Comparison of ENCODE assay signal across 23 cellular contexts in the genomic region with DNA sequence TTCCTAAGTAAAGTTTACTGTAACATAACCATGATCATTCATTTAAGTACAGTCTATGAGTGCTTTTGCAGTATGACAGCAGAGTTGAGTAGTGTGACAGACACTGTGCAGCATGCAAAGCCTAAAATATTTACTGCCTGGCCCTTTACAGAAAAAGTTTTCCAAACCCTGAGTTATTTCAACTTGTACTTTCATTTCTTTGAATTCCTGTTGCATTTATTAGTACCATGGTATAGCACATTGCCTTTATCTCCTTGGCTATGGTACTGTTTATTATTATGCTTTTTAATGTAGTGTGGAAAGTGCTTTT.
"Had no signal": no experiment of that assay in that cellular context is flagged by ENCODE, and none has a peak within 500 bp of the region (broad histone marks: within the 10 kb centered on the region; RNA-seq: fewer than 3 reads in every experiment).

No MANE protein-coding gene starts in this region.

- H3K27me3 ChIP-seq: colonic mucosa, gastrocnemius medialis, tibial artery, uterus had no signal

- H3K36me3 Mint-ChIP-seq: immature natural killer cell had no signal

- H3K27me3 Mint-ChIP-seq: activated CD4-positive, alpha-beta memory T cell treated with anti-CD3 and anti-CD28 coated beads, Interleukin-2, amount 10 ng/mL, durations not matched to agents 7 days and 5 days; activated CD8-positive, alpha-beta memory T cell treated with anti-CD3 and anti-CD28 coated beads, Interleukin-2, amount 10 ng/mL, durations not matched to agents 7 days and 5 days; activated naive CD8-positive, alpha-beta T cell treated with anti-CD3 and anti-CD28 coated beads, Interleukin-2, amount 10 ng/mL, durations not matched to agents 7 days and 5 days; activated T-helper 17 cell treated with anti-CD3 and anti-CD28 coated beads, Interleukin-2, amount 50 U/mL, for 72 hours; central memory CD8-positive, alpha-beta T cell had no signal

- H3K9me3 Mint-ChIP-seq: activated CD4-positive, alpha-beta memory T cell treated with anti-CD3 and anti-CD28 coated beads, Interleukin-2, amount 10 ng/mL, durations not matched to agents 7 days and 5 days; activated naive CD8-positive, alpha-beta T cell treated with anti-CD3 and anti-CD28 coated beads, Interleukin-2, amount 10 ng/mL, durations not matched to agents 7 days and 5 days; activated T-helper 17 cell treated with anti-CD3 and anti-CD28 coated beads, Interleukin-2, amount 50 U/mL, for 72 hours; central memory CD8-positive, alpha-beta T cell; immature natural killer cell; nephron progenitor cell; T-helper 2 cell treated with Interferon-gamma antibody and Interleukin-4, amounts not matched to agents 5 μg/mL and 100 μg/mL, for 36 hours had no signal

- H3K27ac Mint-ChIP-seq: activated CD4-positive, alpha-beta memory T cell treated with anti-CD3 and anti-CD28 coated beads, Interleukin-2, amount 10 ng/mL, durations not matched to agents 7 days and 5 days; activated CD8-positive, alpha-beta memory T cell treated with anti-CD3 and anti-CD28 coated beads, Interleukin-2, amount 10 ng/mL, durations not matched to agents 7 days and 5 days; activated naive CD8-positive, alpha-beta T cell treated with anti-CD3 and anti-CD28 coated beads, Interleukin-2, amount 10 ng/mL, durations not matched to agents 7 days and 5 days; activated T-helper 17 cell treated with anti-CD3 and anti-CD28 coated beads, Interleukin-2, amount 50 U/mL, for 72 hours; immature natural killer cell; nephron progenitor cell; T-helper 2 cell treated with Interferon-gamma antibody and Interleukin-4, amounts not matched to agents 5 μg/mL and 100 μg/mL, for 36 hours had no signal

- DNase-seq: activated CD4-positive, alpha-beta memory T cell treated with anti-CD3 and anti-CD28 coated beads, Interleukin-2, amount 10 ng/mL, durations not matched to agents 7 days and 5 days; activated CD4-positive, alpha-beta T cell treated with anti-CD3 and anti-CD28 coated beads for 48 hours; activated CD4-positive, CD25-positive, alpha-beta regulatory T cell; activated CD8-positive, alpha-beta memory T cell treated with anti-CD3 and anti-CD28 coated beads, Interleukin-2, amount 10 ng/mL, durations not matched to agents 7 days and 5 days; activated naive CD4-positive, alpha-beta T cell; activated naive CD8-positive, alpha-beta T cell treated with anti-CD3 and anti-CD28 coated beads, Interleukin-2, amount 10 ng/mL, durations not matched to agents 7 days and 5 days; activated T-cell treated with anti-CD3 and anti-CD28 coated beads, Interleukin-2, amount 50 U/mL, for 1 hour; amygdala; gastrocnemius medialis; head of caudate nucleus; immature natural killer cell; nucleus accumbens; retina; stimulated activated naive CD8-positive, alpha-beta T cell treated with anti-CD3 and anti-CD28 coated beads, Interleukin-15, Interleukin-2, amounts not matched to agents 100 U/mL and 50 U/mL, for 24 hours; substantia nigra; tibial artery; uterus had no signal

- H3K4me3 ChIP-seq: colonic mucosa, gastrocnemius medialis, tibial artery, uterus had no signal

- H3K4me3 Mint-ChIP-seq: activated CD4-positive, alpha-beta memory T cell treated with anti-CD3 and anti-CD28 coated beads, Interleukin-2, amount 10 ng/mL, durations not matched to agents 7 days and 5 days; activated CD8-positive, alpha-beta memory T cell treated with anti-CD3 and anti-CD28 coated beads, Interleukin-2, amount 10 ng/mL, durations not matched to agents 7 days and 5 days; activated naive CD8-positive, alpha-beta T cell treated with anti-CD3 and anti-CD28 coated beads, Interleukin-2, amount 10 ng/mL, durations not matched to agents 7 days and 5 days; activated T-helper 17 cell treated with anti-CD3 and anti-CD28 coated beads, Interleukin-2, amount 50 U/mL, for 72 hours; central memory CD8-positive, alpha-beta T cell; immature natural killer cell; T-helper 2 cell treated with Interferon-gamma antibody and Interleukin-4, amounts not matched to agents 5 μg/mL and 100 μg/mL, for 36 hours had no signal

- H3K27ac ChIP-seq: gastrocnemius medialis, tibial artery, uterus had no signal

- H3K9me3 ChIP-seq: colonic mucosa, gastrocnemius medialis, tibial artery, uterus had no signal

- H3K36me3 ChIP-seq: colonic mucosa, gastrocnemius medialis, tibial artery, uterus had no signal

- ATAC-seq: activated CD8-positive, alpha-beta memory T cell treated with anti-CD3 and anti-CD28 coated beads, Interleukin-2, amount 10 ng/mL, durations not matched to agents 7 days and 5 days; activated T-helper 17 cell treated with anti-CD3 and anti-CD28 coated beads, Interleukin-2, amount 50 U/mL, for 72 hours; esophagus mucosa; gastrocnemius medialis; stimulated activated naive CD8-positive, alpha-beta T cell treated with anti-CD3 and anti-CD28 coated beads, Interleukin-15, Interleukin-2, amounts not matched to agents 100 U/mL and 50 U/mL, for 24 hours had no signal
